ENCODE assay signal across 11 cellular contexts in the genomic region with DNA sequence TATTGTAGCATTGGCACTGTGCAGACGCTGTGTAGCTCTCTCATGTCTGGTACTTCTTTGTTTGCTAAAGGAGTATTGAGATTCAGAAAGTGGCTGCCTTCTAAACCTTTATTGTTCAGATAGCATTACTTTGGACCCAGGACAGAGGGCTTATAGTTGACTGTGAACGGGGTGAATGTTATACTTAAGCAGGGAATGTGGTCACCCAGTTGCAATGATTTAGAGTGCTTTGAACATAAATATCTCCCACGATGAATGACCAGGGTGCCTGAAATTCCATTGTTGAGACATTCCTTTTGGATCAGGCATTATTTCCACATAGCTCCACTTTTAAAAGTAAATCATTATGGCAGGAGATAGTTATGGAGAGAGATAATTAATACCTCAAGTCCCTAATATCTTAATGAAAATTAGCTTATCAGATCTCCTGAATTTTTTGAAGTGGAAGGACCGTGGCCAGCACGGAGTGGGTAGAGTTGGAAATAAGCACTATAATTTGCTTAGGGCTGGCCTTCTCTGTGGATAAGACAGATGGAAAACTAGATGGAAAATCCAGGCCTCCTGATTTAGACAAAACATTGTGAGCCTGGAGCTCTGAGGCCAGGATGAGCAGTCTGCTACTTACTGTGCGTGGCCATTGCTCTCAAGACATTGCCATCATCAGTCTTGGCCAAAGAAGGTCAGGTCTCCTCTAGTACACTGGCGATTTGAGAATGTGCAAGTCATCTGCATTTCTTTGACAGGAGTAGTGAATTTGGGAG.
DNase-seq lines count a peak whose midpoint lies in the region; ATAC-seq, FAIRE-seq and TF ChIP-seq lines count a peak whose summit lies in the region.
"Had no signal": no experiment of that assay in that cellular context is flagged by ENCODE, and none has a peak within 500 bp of the region (broad histone marks: within the 10 kb centered on the region; RNA-seq: fewer than 3 reads in every experiment).

No MANE protein-coding gene starts in this region.

- POLR2A ChIA-PET in HepG2 (lab: Yijun Ruan, JAX) = no interaction called here
- POLR2A ChIA-PET in GM12878 (lab: Charles Lee) = interaction anchor here (0.9 to 10.8 kb wide), 19 partner anchors 9 to 208 kb away, joined by 3 to 144 read pairs (median 5); no protein-coding TSS in a partner anchor

- H2BK5ac ChIP-seq in mesenchymal stem cell (ENCODE audit: low read depth, low read length, poor library complexity, severe bottlenecking) = peak overlapping the region; percentile 84

- BruUV-seq in HepG2 (replicated peaks; lab: Mats Ljungman, UMichigan) = no TSS peak
- no TSS peak for BruUV-seq in GM12878 (replicated peaks; lab: Mats Ljungman, UMichigan)

- no peak overlapping the region for H2BK15ac ChIP-seq in mesenchymal stem cell (ENCODE audit: low read depth, poor library complexity, severe bottlenecking)

- H3K9me3 ChIP-seq in HepG2 (ENCODE audit: low read length) (no peaks in the 10 kb centered on the region), right lobe of liver (no peaks in the 10 kb centered on the region), GM12878 (replicated peaks; ENCODE audit: control insufficient read depth, insufficient read depth, low read length) (no peaks in the 10 kb centered on the region), mesenchymal stem cell (ENCODE audit: control insufficient read depth, low read length) (no peaks in the 10 kb centered on the region), uterus (no peaks in the 10 kb centered on the region)

- H3K36me3 ChIP-seq in HepG2 (replicated peaks in 1 of 2; ENCODE audit: control insufficient read depth in 1 of 2, insufficient read depth in 2 of 2, low read length in 2 of 2) = no peaks in the 10 kb centered on the region
- no peaks in the 10 kb centered on the region for H3K36me3 ChIP-seq in right lobe of liver
- peaks cover 4 to 13% of the 10 kb centered on the region in 2 experiments for H3K36me3 ChIP-seq in GM12878 (ENCODE audit: control insufficient read depth in 2 of 2, insufficient read depth in 2 of 2, low read length in 1 of 2)
- H3K36me3 ChIP-seq in mesenchymal stem cell (ENCODE audit: control insufficient read depth in 1 of 2, insufficient read depth in 2 of 2, low read depth in 1 of 2, low read length in 2 of 2) = peaks cover 0 to 3% of the 10 kb centered on the region in 2 experiments
- H3K36me3 ChIP-seq in uterus = no peaks in the 10 kb centered on the region

- intact Hi-C loops in HepG2 (cut with micrococcal nuclease; ENCODE audit: unreplicated experiment) (no loop called here), right lobe of liver (cut with DNase I) (no loop called here), GM12878 (cut with micrococcal nuclease; ENCODE audit: unreplicated experiment) (loop anchor here (2.0 kb wide), 3 partner anchors 49 to 269 kb away; no protein-coding TSS in a partner anchor), uterus (cut with DNase I; ENCODE audit: low total_unique reads) (no loop called here)

- DNase-seq in HepG2 (ENCODE audit: low spot score) (peak; percentile 70), right lobe of liver (no peak), GM12878 (ENCODE audit: low read depth, low spot score) (no peak), mesenchymal stem cell (peak; percentile 88), uterus (no peak), NCI-H2107 treated with DMSO at 0.1 percent for 48 hours (lab: John Stamatoyannopoulos, UW; ENCODE audit: unreplicated experiment) (no peak), NCI-H2081 (lab: John Stamatoyannopoulos, UW) (no peak), cerebellar cortex (ENCODE audit: low spot score) (no peak)
- DNase-seq: effector CD4-positive, alpha-beta T cell; NCI-H774 had no signal

- no peak for TF ChIP-seq POLR2A in HepG2 (IDR thresholded peaks at IDR 0.05; ENCODE audit: insufficient read depth in 1 of 2, low read depth in 2 of 2, low read length in 2 of 2)
- no peak for TF ChIP-seq POLR2A in right lobe of liver (IDR thresholded peaks at IDR 0.05)
- no peak for TF ChIP-seq POLR2A in GM12878 (IDR thresholded peaks at IDR 0.05; ENCODE audit: low read depth, low read length)
- no peak for TF ChIP-seq POLR2A in uterus (IDR thresholded peaks at IDR 0.05)

- RAD21 ChIA-PET in GM12878 (lab: Charles Lee; ENCODE audit: unreplicated experiment) = interaction anchor here (0.6 to 21.4 kb wide), 20 partner anchors 8 to 269 kb away, joined by 3 to 497 read pairs (median 9); a partner anchor contains a TSS

- H3K27ac ChIP-seq in HepG2 (ENCODE audit: extremely low read length, insufficient read depth, low read length) (no peak overlapping the region), right lobe of liver (peak overlapping the region in 1 of 3 donors; percentile 8), GM12878 (ENCODE audit: control insufficient read depth, insufficient read depth) (peak overlapping the region; percentile 100), mesenchymal stem cell (ENCODE audit: low read length, poor library complexity, severe bottlenecking) (peak overlapping the region; percentile 92), uterus (peak overlapping the region; percentile 34 to 88)

- H2AK5ac ChIP-seq in mesenchymal stem cell (ENCODE audit: low read length, severe bottlenecking) = peak overlapping the region; percentile 88

- WGBS in HepG2 (ENCODE audit: low lambda C conversion rate) = 58% methylated on average over 7 of the region's 7 CpGs
- WGBS in right lobe of liver (ENCODE audit: insufficient coverage, low coverage, low lambda C conversion rate, missing lambda C conversion rate) = 85% methylated on average over 7 of the region's 7 CpGs
- 86% methylated on average over 7 of the region's 7 CpGs for WGBS in GM12878 (ENCODE audit: insufficient coverage, insufficient replicate concordance, low lambda C conversion rate, missing lambda C conversion rate)
- 47% methylated on average over 5 of the region's 7 CpGs for WGBS in mesenchymal stem cell

- TF ChIP-seq RAD21 in HepG2 (CRISPR knock-in tag; IDR thresholded peaks at IDR 0.05) (no peak), GM12878 (IDR thresholded peaks at IDR 0.05; ENCODE audit: insufficient read depth, low read depth, low read length) (no peak)

- FAIRE-seq in HepG2 (lab: Jason Lieb, UNC) (no peak), GM12878 (lab: Jason Lieb, UNC) (no peak)

- peak overlapping the region; percentile 47 for H4K8ac ChIP-seq in mesenchymal stem cell (ENCODE audit: low read length)

- no peak overlapping the region for H2BK120ac ChIP-seq in mesenchymal stem cell (ENCODE audit: low read depth, low read length)

- H3K4me3 ChIP-seq in HepG2 (replicated peaks in 1 of 3; ENCODE audit: insufficient read depth in 1 of 3, low read depth in 2 of 3, low read length in 3 of 3) = no peak overlapping the region
- no peak overlapping the region for H3K4me3 ChIP-seq in right lobe of liver
- H3K4me3 ChIP-seq in GM12878 = no peak overlapping the region
- H3K4me3 ChIP-seq in mesenchymal stem cell (ENCODE audit: insufficient read depth in 1 of 2, low read depth in 1 of 2, low read length in 2 of 2) = no peak overlapping the region
- H3K4me3 ChIP-seq in uterus = no peak overlapping the region

- H3K27me3 ChIP-seq in HepG2 (ENCODE audit: control insufficient read depth in 1 of 2, insufficient read depth in 2 of 2, low read length in 2 of 2) (no peaks in the 10 kb centered on the region), right lobe of liver (no peaks in the 10 kb centered on the region), GM12878 (replicated peaks in 1 of 2; ENCODE audit: control insufficient read depth in 2 of 2, insufficient read depth in 2 of 2, low read length in 1 of 2) (no peaks in the 10 kb centered on the region), mesenchymal stem cell (ENCODE audit: control insufficient read depth in 1 of 2, insufficient read depth in 1 of 2, low read length in 2 of 2) (no peaks in the 10 kb centered on the region), uterus (no peaks in the 10 kb centered on the region)

- H3K23ac ChIP-seq in mesenchymal stem cell (ENCODE audit: low read length in 2 of 2) = no peak overlapping the region

- no peaks in the 10 kb centered on the region for H4K20me1 ChIP-seq in HepG2 (ENCODE audit: insufficient read depth, low read length)
- H4K20me1 ChIP-seq in GM12878 (ENCODE audit: control insufficient read depth, insufficient read depth) = no peaks in the 10 kb centered on the region

- CTCF ChIA-PET in HepG2 (lab: Yijun Ruan, JAX; ENCODE audit: low intra/inter-chr PET ratio, low total read pairs) (no interaction called here), GM12878 (lab: Yijun Ruan, JAX) (interaction anchor here (0.5 to 3.7 kb wide), 18 partner anchors 9 to 269 kb away, joined by 3 to 14 read pairs (median 4); no protein-coding TSS in a partner anchor)

- H3K79me1 ChIP-seq in mesenchymal stem cell (replicated peaks; ENCODE audit: low read length, poor library complexity, severe bottlenecking) = peaks cover 26% of the 10 kb centered on the region

- ATAC-seq in HepG2 = peak; percentile 61
- no peak for ATAC-seq in right lobe of liver
- no peak for ATAC-seq in GM12878
- ATAC-seq: activated CD4-positive, CD25-positive, alpha-beta regulatory T cell treated with anti-CD3 and anti-CD28 coated beads, Interleukin-2, amount 50 U/mL, for 24 hours had no signal

- peak overlapping the region; percentile 50 to 82 for H3K18ac ChIP-seq in mesenchymal stem cell (ENCODE audit: low read depth in 1 of 2, low read length in 2 of 2)

- H3K9ac ChIP-seq in HepG2 (ENCODE audit: insufficient read depth, low read depth, low read length) = no peak overlapping the region
- peak overlapping the region; percentile 88 for H3K9ac ChIP-seq in GM12878 (ENCODE audit: control insufficient read depth, insufficient read depth, low read length)
- H3K9ac ChIP-seq in mesenchymal stem cell (ENCODE audit: low read length) = no peak overlapping the region

- peak overlapping the region; percentile 2 to 94 for H3K4ac ChIP-seq in mesenchymal stem cell (ENCODE audit: low read depth in 1 of 2, low read length in 2 of 2)

- no peak overlapping the region for H3K14ac ChIP-seq in mesenchymal stem cell (ENCODE audit: low read length in 2 of 2)

- no peak overlapping the region for H2AFZ ChIP-seq in HepG2 (ENCODE audit: low read length)
- H2AFZ ChIP-seq in GM12878 (ENCODE audit: control insufficient read depth, low read depth, low read length) = no peak overlapping the region
- no peak overlapping the region for H2AFZ ChIP-seq in mesenchymal stem cell (ENCODE audit: low read depth, low read length)

- SMC1A ChIA-PET in GM12878 (lab: Charles Lee; ENCODE audit: uncharacterized antibody, unreplicated experiment) = interaction anchor here (0.8 to 39.9 kb wide), 20 partner anchors 4 to 269 kb away, joined by 3 to 1116 read pairs (median 10); a partner anchor contains a TSS

- TF ChIP-seq EP300 in HepG2 (IDR thresholded peaks at IDR 0.05; ENCODE audit: low read depth in 2 of 2, low read length in 2 of 2) (no peak), HepG2 (CRISPR knock-in tag; IDR thresholded peaks at IDR 0.05; ENCODE audit: borderline replicate concordance) (no peak), GM12878 (IDR thresholded peaks at IDR 0.05; ENCODE audit: borderline replicate concordance in 1 of 2, control insufficient read depth in 1 of 2, low read depth in 2 of 2, low read length in 2 of 2) (no peak)

- peaks cover 34% of the 10 kb centered on the region for H3K4me1 ChIP-seq in HepG2 (ENCODE audit: insufficient read depth, low read length)
- peaks cover 0 to 24% (median 4%) of the 10 kb centered on the region in 4 donors for H3K4me1 ChIP-seq in right lobe of liver
- peaks cover 91% of the 10 kb centered on the region for H3K4me1 ChIP-seq in GM12878 (ENCODE audit: control insufficient read depth, insufficient read depth, low read length)
- H3K4me1 ChIP-seq in mesenchymal stem cell (ENCODE audit: control insufficient read depth, insufficient read depth, low read depth, low read length) = peaks cover 22% of the 10 kb centered on the region
- peaks cover 6 to 18% of the 10 kb centered on the region in 2 donors for H3K4me1 ChIP-seq in uterus

- H3K79me2 ChIP-seq in HepG2 (ENCODE audit: insufficient read depth, low read length) (no peaks in the 10 kb centered on the region), GM12878 (ENCODE audit: control insufficient read depth, insufficient read depth, low read length) (peaks cover 83% of the 10 kb centered on the region)

- H2BK12ac ChIP-seq in mesenchymal stem cell (ENCODE audit: low read length in 2 of 2) = peak overlapping the region; percentile 85 to 95

- no peak overlapping the region for H3K4me2 ChIP-seq in HepG2 (ENCODE audit: low read depth, low read length)
- H3K4me2 ChIP-seq in GM12878 (ENCODE audit: control insufficient read depth, insufficient read depth) = peak overlapping the region; percentile 53
- H3K4me2 ChIP-seq in mesenchymal stem cell (ENCODE audit: low read length, poor library complexity, severe bottlenecking) = no peak overlapping the region

- H4K91ac ChIP-seq in mesenchymal stem cell (ENCODE audit: low read length) = peak overlapping the region; percentile 83

- in situ Hi-C loops in HepG2 (cut with HindIII; ENCODE audit: extremely low pct_ligation_motif_present, low pct_unique_long_range_greater_than_20kb) = no loop called here
- in situ Hi-C loops in GM12878 (cut with MboI) = loop anchor here (5.0 kb wide), 2 partner anchors 112 to 187 kb away; no protein-coding TSS in a partner anchor

- no peak for TF ChIP-seq CTCF in HepG2 (CRISPR knock-in tag; IDR thresholded peaks at IDR 0.05)
- no peak for TF ChIP-seq CTCF in right lobe of liver (IDR thresholded peaks at IDR 0.05)
- no peak for TF ChIP-seq CTCF in GM12878 (IDR thresholded peaks at IDR 0.05 in 2 of 3, conservative IDR thresholded peaks at IDR 0.05 in 1 of 3; ENCODE audit: control insufficient read depth in 2 of 3, extremely low read depth in 1 of 3, insufficient read depth in 1 of 3, low read depth in 3 of 3, low read length in 3 of 3)
- no peak for TF ChIP-seq CTCF in uterus (IDR thresholded peaks at IDR 0.05)

Comparison
In these comparisons a context has a peak if more than half of its experiments do, and no peak if none do; other contexts are left out.
1. DNase-seq: peak in HepG2 (single experiment) and mesenchymal stem cell (single experiment); none in right lobe of liver (0 of 3), GM12878 (single experiment), uterus (0 of 2), NCI-H2107 treated with DMSO at 0.1 percent for 48 hours (single experiment), NCI-H2081 (0 of 2) and cerebellar cortex (single experiment).